ENCODE assay signal across 8 cellular contexts in genomic region chr6:72620866-72621242, GRCh38. TPM values are rescaled to one million over a fixed set of nuclear protein-coding genes. Genes with fewer than 3 reads are reported as not detected.
A peak's percentile ranks its signal among the peaks of the same experiment; 100 is the strongest.
DNase-seq lines count a peak whose midpoint lies in the region; ATAC-seq lines count a peak whose summit lies in the region.

No MANE protein-coding gene starts in this region.

- no peaks in the 10 kb centered on the region; the same call in 1 of the 2 replicates for H3K4me1 ChIP-seq in iPS DF 6.9 (ENCODE audit: control insufficient read depth, insufficient read depth, low read length)

- H3K9me3 Mint-ChIP-seq in activated T-cell treated with anti-CD3 and anti-CD28 coated beads, Interleukin-2, amount 50 U/mL, for 4 hours, result no peaks in the 10 kb centered on the region

- H3K4me3 ChIP-seq in iPS DF 6.9 (ENCODE audit: low read length), result peak overlapping the region; percentile 28; the same call in 1 of the 2 replicates

- no peaks in the 10 kb centered on the region for H3K9me3 ChIP-seq in iPS DF 6.9 (ENCODE audit: control insufficient read depth, insufficient read depth, low read length)

- peaks cover 61% of the 10 kb centered on the region for H3K4me1 Mint-ChIP-seq in activated T-cell treated with anti-CD3 and anti-CD28 coated beads, Interleukin-2, amount 50 U/mL, for 4 hours (ENCODE audit: low read depth)

- no peak for DNase-seq in activated T-cell treated with anti-CD3 and anti-CD28 coated beads, Interleukin-2, amount 50 U/mL, for 4 hours
- DNase-seq in iPS DF 6.9 (ENCODE audit: low read depth, low spot score) (no peak), middle frontal gyrus (ENCODE audit: extremely low spot score, low spot score) (no peak), SKM-1 treated with dmso at 0.1 percent for 144 hours (lab: John Stamatoyannopoulos, UW; ENCODE audit: unreplicated experiment) (no peak), NCI-H187 treated with DMSO at 0.1 percent for 48 hours (lab: John Stamatoyannopoulos, UW) (no peak)
- DNase-seq in stimulated activated CD8-positive, alpha-beta memory T cell treated with anti-CD3 and anti-CD28 coated beads, Interleukin-2, amount 100 ng/mL, for 48 hours (ENCODE audit: low read depth in 2 of 2), result peak; percentile 1 to 2

- H3K27me3 Mint-ChIP-seq in activated T-cell treated with anti-CD3 and anti-CD28 coated beads, Interleukin-2, amount 50 U/mL, for 4 hours (ENCODE audit: low read depth), result no peaks in the 10 kb centered on the region

- H3K27ac ChIP-seq in iPS DF 6.9 (ENCODE audit: low read length), result no peak overlapping the region

- ATAC-seq in GM19455 (IDR thresholded peaks at IDR 0.05; ENCODE audit: unreplicated experiment), result peak; percentile 0
- no peak for ATAC-seq in activated T-cell treated with anti-CD3 and anti-CD28 coated beads, Interleukin-2, amount 50 U/mL, for 4 hours
- no peak for ATAC-seq in GM19035 (IDR thresholded peaks at IDR 0.05; ENCODE audit: unreplicated experiment)

- H3K36me3 Mint-ChIP-seq in activated T-cell treated with anti-CD3 and anti-CD28 coated beads, Interleukin-2, amount 50 U/mL, for 4 hours (ENCODE audit: insufficient read depth), result no peaks in the 10 kb centered on the region

- no peaks in the 10 kb centered on the region for H3K36me3 ChIP-seq in iPS DF 6.9 (ENCODE audit: control insufficient read depth, insufficient read depth, low read length)

- peaks cover 36% of the 10 kb centered on the region for H3K27me3 ChIP-seq in iPS DF 6.9 (ENCODE audit: control insufficient read depth, insufficient read depth, low read length)

- no CpG with 5 or more reads among the region's 17 CpGs for WGBS in iPS DF 6.9 (ENCODE audit: insufficient coverage, insufficient read length)

- peak overlapping the region; percentile 95 for H3K4me3 Mint-ChIP-seq in activated T-cell treated with anti-CD3 and anti-CD28 coated beads, Interleukin-2, amount 50 U/mL, for 4 hours

RNA-seq across cellular contexts. Expression of gene KCNQ5, which starts 1.0 kb away (rescaled TPM):
- 10 to 100 TPM in 2 of 3 donors, 1 to 10 TPM in 1; 9.7 to 13.1 (median 11.0) TPM for total RNA-seq in activated T-cell treated with anti-CD3 and anti-CD28 coated beads, Interleukin-2, amount 50 U/mL, for 4 hours

Comparison
In these comparisons a context has a peak if more than half of its experiments do, and no peak if none do; other contexts are left out.
1. DNase-seq: peak in stimulated activated CD8-positive, alpha-beta memory T cell treated with anti-CD3 and anti-CD28 coated beads, Interleukin-2, amount 100 ng/mL, for 48 hours (2 of 2); none in activated T-cell treated with anti-CD3 and anti-CD28 coated beads, Interleukin-2, amount 50 U/mL, for 4 hours (single experiment), iPS DF 6.9 (single experiment), middle frontal gyrus (single experiment), SKM-1 treated with dmso at 0.1 percent for 144 hours (single experiment) and NCI-H187 treated with DMSO at 0.1 percent for 48 hours (single experiment).